30 cellular contexts compared by ENCODE assay signal in genomic region chr4:161823450-161823849, GRCh38.
"Had no signal": no experiment of that assay in that cellular context is flagged by ENCODE, and none has a peak within 500 bp of the region (broad histone marks: within the 10 kb centered on the region; RNA-seq: fewer than 3 reads in every experiment).

No MANE protein-coding gene starts in this region.

- H3K27me3 ChIP-seq: Peyer's patch, SJCRH30 had no signal

- H3K9ac ChIP-seq: KMS-11 had no signal

- H3K27ac ChIP-seq: KMS-11, Peyer's patch, SJCRH30, SK-N-MC had no signal

- H3K9me3 ChIP-seq: Peyer's patch, SJCRH30 had no signal

- H3K4me2 ChIP-seq: KMS-11 had no signal

- DNase-seq: Karpas-422, MM.1S, MV-4-11, NCI-H1092, NCI-H1105, NCI-H1417 treated with DMSO at 0.1 percent for 48 hours, NCI-H1436 treated with DMSO at 0.1 percent for 48 hours, NCI-H1694 treated with DMSO at 0.1 percent for 48 hours, NCI-H187 treated with DMSO at 0.1 percent for 48 hours, NCI-H2029, NCI-H2081, NCI-H2171 treated with DMSO at 0.1 percent for 48 hours, NCI-H2227 treated with DMSO at 0.1 percent for 48 hours, NCI-H345, NCI-H446, NCI-H510A treated with DMSO at 0.1 percent for 48 hours, NCI-H524 treated with DMSO at 0.1 percent for 48 hours, NCI-H69, NCI-H748 treated with DMSO at 0.1 percent for 48 hours, NCI-H82, PC-3, Peyer's patch, RPMI8226, SHP77, SIG-M5, SJCRH30, T-cell had no signal

- H3K36me3 ChIP-seq: Peyer's patch, SJCRH30 had no signal

- ATAC-seq: PC-3, SK-N-SH treated with all-trans-retinoic acid at 6 μM for 48 hours, T-cell had no signal

- H3K4me3 ChIP-seq: Peyer's patch, SJCRH30, SK-N-MC had no signal

- H3K4me1 ChIP-seq: Peyer's patch, SJCRH30 had no signal
